ENCODE assay signal across 1 cellular context in genomic region chr22:40107244-40107643, GRCh38.
TF ChIP-seq lines count a peak whose summit lies in the region.

No MANE protein-coding gene starts in this region.

TF ChIP-seq in GM12878, 131 proteins besides CTCF, POLR2A, EP300 and RAD21 (continued from another document):
- TF ChIP-seq JUNB (IDR thresholded peaks at IDR 0.05) (peak; percentile 52), ASH2L (IDR thresholded peaks at IDR 0.05; ENCODE audit: borderline replicate concordance, low read depth) (no peak), NR2C2 (IDR thresholded peaks at IDR 0.05; ENCODE audit: borderline replicate concordance, control insufficient read depth, insufficient read length, low read depth) (no peak), RBBP5 (conservative IDR thresholded peaks at IDR 0.05) (no peak), ATF7 (IDR thresholded peaks at IDR 0.05; ENCODE audit: low read depth) (no peak), IKZF2 (IDR thresholded peaks at IDR 0.05) (no peak), CBX3 (IDR thresholded peaks at IDR 0.05; ENCODE audit: borderline replicate concordance, low read depth) (no peak)
- TF ChIP-seq, protein P1, sequence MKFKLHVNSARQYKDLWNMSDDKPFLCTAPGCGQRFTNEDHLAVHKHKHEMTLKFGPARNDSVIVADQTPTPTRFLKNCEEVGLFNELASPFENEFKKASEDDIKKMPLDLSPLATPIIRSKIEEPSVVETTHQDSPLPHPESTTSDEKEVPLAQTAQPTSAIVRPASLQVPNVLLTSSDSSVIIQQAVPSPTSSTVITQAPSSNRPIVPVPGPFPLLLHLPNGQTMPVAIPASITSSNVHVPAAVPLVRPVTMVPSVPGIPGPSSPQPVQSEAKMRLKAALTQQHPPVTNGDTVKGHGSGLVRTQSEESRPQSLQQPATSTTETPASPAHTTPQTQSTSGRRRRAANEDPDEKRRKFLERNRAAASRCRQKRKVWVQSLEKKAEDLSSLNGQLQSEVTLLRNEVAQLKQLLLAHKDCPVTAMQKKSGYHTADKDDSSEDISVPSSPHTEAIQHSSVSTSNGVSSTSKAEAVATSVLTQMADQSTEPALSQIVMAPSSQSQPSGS (IDR thresholded peaks at IDR 0.05; ENCODE audit: low read length) = no peak
